In genomic region chrX:2449135-2449886, GRCh38 we compare ENCODE assay signal across 21 cellular contexts. TPM values are rescaled to one million over a fixed set of nuclear protein-coding genes. Genes with fewer than 3 reads are reported as not detected.
DNase-seq lines count a peak whose midpoint lies in the region; ATAC-seq, FAIRE-seq and TF ChIP-seq lines count a peak whose summit lies in the region.
"Had no signal": no experiment of that assay in that cellular context is flagged by ENCODE, and none has a peak within 500 bp of the region (broad histone marks: within the 10 kb centered on the region; RNA-seq: fewer than 3 reads in every experiment).

No MANE protein-coding gene starts in this region.

- peaks cover 0 to 8% of the 10 kb centered on the region in 2 experiments for H3K4me1 ChIP-seq in trophoblast cell (ENCODE audit: control insufficient read depth in 1 of 2, insufficient read depth in 2 of 2, low read length in 2 of 2)
- H3K4me1 ChIP-seq: right lobe of liver, upper lobe of left lung had no signal

- H3K79me1 ChIP-seq in trophoblast cell (ENCODE audit: low read length): no peaks in the 10 kb centered on the region

- H3K4me3 ChIP-seq in trophoblast cell (ENCODE audit: low read depth, low read length): peak overlapping the region; percentile 46
- H3K4me3 ChIP-seq: GM23248, ovary, right lobe of liver, upper lobe of left lung had no signal

- no peaks in the 10 kb centered on the region for H3K79me2 ChIP-seq in trophoblast cell (ENCODE audit: control insufficient read depth, insufficient read depth, low read length, poor library complexity)

- peak; percentile 45 for ATAC-seq in HG02884 (IDR thresholded peaks at IDR 0.05; ENCODE audit: unreplicated experiment)
- no peak for ATAC-seq in GM21786 (IDR thresholded peaks at IDR 0.05; ENCODE audit: unreplicated experiment)
- ATAC-seq: natural killer cell had no signal

- no peak overlapping the region for H2BK120ac ChIP-seq in trophoblast cell (ENCODE audit: insufficient read depth, low read length, poor library complexity)

- H3K27ac Mint-ChIP-seq in dendritic cell treated with granulocyte-macrophage colony-stimulating factor and Interleukin-4, amounts not matched to agents 40 ng/mL and 50 ng/mL, for 4 days: peak overlapping the region; percentile 25
- H3K27ac Mint-ChIP-seq: CD4-positive, alpha-beta T cell; IgD-negative memory B cell; natural killer cell had no signal

- H3K23ac ChIP-seq in trophoblast cell (ENCODE audit: low read length): no peak overlapping the region

- no CpG with 5 or more reads among the region's 13 CpGs for WGBS in trophoblast cell (ENCODE audit: extremely low coverage, insufficient coverage, insufficient read length)

- intact Hi-C loops in dendritic cell treated with granulocyte-macrophage colony-stimulating factor and Interleukin-4, amounts not matched to agents 40 ng/mL and 50 ng/mL, for 4 days (cut with micrococcal nuclease): no loop called here

- no peaks in the 10 kb centered on the region for H3K27me3 Mint-ChIP-seq in dendritic cell treated with granulocyte-macrophage colony-stimulating factor and Interleukin-4, amounts not matched to agents 40 ng/mL and 50 ng/mL, for 4 days
- H3K27me3 Mint-ChIP-seq: brain; CD4-positive, alpha-beta T cell; IgD-negative memory B cell had no signal

- H3K9me3 Mint-ChIP-seq in dendritic cell treated with granulocyte-macrophage colony-stimulating factor and Interleukin-4, amounts not matched to agents 40 ng/mL and 50 ng/mL, for 4 days: peaks cover 6% of the 10 kb centered on the region
- H3K9me3 Mint-ChIP-seq: CD4-positive, alpha-beta T cell; natural killer cell had no signal

- H3K27ac ChIP-seq in trophoblast cell (ENCODE audit: low read depth, low read length): no peak overlapping the region
- H3K27ac ChIP-seq: GM23248, ovary, right lobe of liver, upper lobe of left lung had no signal

- H3K36me3 Mint-ChIP-seq in dendritic cell treated with granulocyte-macrophage colony-stimulating factor and Interleukin-4, amounts not matched to agents 40 ng/mL and 50 ng/mL, for 4 days (ENCODE audit: low read depth): peaks cover 40% of the 10 kb centered on the region
- H3K36me3 Mint-ChIP-seq: natural killer cell had no signal

- H3K9ac ChIP-seq in trophoblast cell (ENCODE audit: low read length): no peak overlapping the region
- H3K9ac ChIP-seq: GM23248, SK-N-SH had no signal

- H2BK12ac ChIP-seq in trophoblast cell (ENCODE audit: low read length): no peak overlapping the region

- H3K4ac ChIP-seq in trophoblast cell (ENCODE audit: low read depth, low read length): no peak overlapping the region

- DNase-seq in GM12891 (ENCODE audit: insufficient read length, low spot score) (no peak), trophoblast cell (no peak), DMS53 (lab: John Stamatoyannopoulos, UW) (no peak), frontal cortex (ENCODE audit: low spot score in 2 of 2) (no peak)
- DNase-seq: activated CD4-positive, alpha-beta T cell treated with anti-CD3 and anti-CD28 coated beads, Interleukin-2, amount 50 U/mL, for 48 hours; activated CD8-positive, alpha-beta memory T cell treated with anti-CD3 and anti-CD28 coated beads, Interleukin-2, amount 50 U/mL, for 48 hours; CD4-positive, alpha-beta T cell; GM23248; natural killer cell; NCI-H1417; SK-N-SH had no signal

- no peak overlapping the region for H2BK5ac ChIP-seq in trophoblast cell (ENCODE audit: low read depth, low read length, poor library complexity)

- no peak overlapping the region for H4K8ac ChIP-seq in trophoblast cell (ENCODE audit: low read depth, low read length)

- H2AK5ac ChIP-seq in trophoblast cell (ENCODE audit: low read length): no peak overlapping the region

- H3K4me3 Mint-ChIP-seq in dendritic cell treated with granulocyte-macrophage colony-stimulating factor and Interleukin-4, amounts not matched to agents 40 ng/mL and 50 ng/mL, for 4 days: no peak overlapping the region
- H3K4me3 Mint-ChIP-seq: brain; CD4-positive, alpha-beta T cell; natural killer cell had no signal

- no peak overlapping the region for H4K91ac ChIP-seq in trophoblast cell (ENCODE audit: low read depth, low read length)

- no peaks in the 10 kb centered on the region for H3K27me3 ChIP-seq in trophoblast cell (ENCODE audit: insufficient read depth, low read length)
- H3K27me3 ChIP-seq: ovary, right lobe of liver, upper lobe of left lung had no signal

- no peak overlapping the region for H4K12ac ChIP-seq in trophoblast cell (ENCODE audit: low read depth, low read length)

- TF ChIP-seq POLR2A in GM12891 (IDR thresholded peaks at IDR 0.05; ENCODE audit: low read depth, low read length): no peak

- no peak overlapping the region for H3K18ac ChIP-seq in trophoblast cell (ENCODE audit: low read length)

- H3K4me1 Mint-ChIP-seq in dendritic cell treated with granulocyte-macrophage colony-stimulating factor and Interleukin-4, amounts not matched to agents 40 ng/mL and 50 ng/mL, for 4 days (ENCODE audit: low read depth): peaks cover 8% of the 10 kb centered on the region

- H2AFZ ChIP-seq in trophoblast cell (ENCODE audit: insufficient read depth, low read length, poor library complexity): no peak overlapping the region
- H2AFZ ChIP-seq: GM23248 had no signal

- H3K9me3 ChIP-seq in trophoblast cell (ENCODE audit: insufficient read depth, low read depth, low read length): peaks cover 13% of the 10 kb centered on the region
- H3K9me3 ChIP-seq: ovary, right lobe of liver, SK-N-SH, upper lobe of left lung had no signal

- FAIRE-seq in GM12891 (lab: Jason Lieb, UNC) (peak; percentile 62), frontal cortex (lab: Jason Lieb, UNC) (no peak)
- FAIRE-seq: colon, keratinocyte had no signal

- H3K36me3 ChIP-seq in trophoblast cell (ENCODE audit: control insufficient read depth in 1 of 2, insufficient read depth in 2 of 2, low read length in 2 of 2): peaks cover 0 to 3% of the 10 kb centered on the region in 2 experiments
- H3K36me3 ChIP-seq: ovary, right lobe of liver had no signal

- H3K4me2 ChIP-seq in trophoblast cell (ENCODE audit: low read length): no peak overlapping the region
- H3K4me2 ChIP-seq: SK-N-SH had no signal

- no peak overlapping the region for H3K14ac ChIP-seq in trophoblast cell (ENCODE audit: low read length)

TF ChIP-seq in GM12891, 5 proteins besides CTCF, POLR2A, EP300 and RAD21:
- no peak for TF ChIP-seq PAX5 (IDR thresholded peaks at IDR 0.05; ENCODE audit: insufficient read depth, low read length, severe bottlenecking)

RNA-seq across cellular contexts. Expression of gene DHRSX, which starts 51.5 kb away (rescaled TPM):
- 19.1 TPM for polyA plus RNA-seq in GM12891 (2012; ENCODE audit: low read depth, missing spikeins)
- 17.6 and 17.7 TPM in 2 replicates for polyA plus RNA-seq in trophoblast cell (2013)
- 23.2 TPM for total RNA-seq in frontal cortex

RNA-seq across cellular contexts. Expression of gene ZBED1, which starts 51.5 kb away (rescaled TPM):
- polyA plus RNA-seq in GM12891 (2012; ENCODE audit: low read depth, missing spikeins): 26.6 TPM
- 15.4 and 16.5 TPM in 2 replicates for polyA plus RNA-seq in trophoblast cell (2013)
- total RNA-seq in frontal cortex: 33.0 TPM
